Comparison of ENCODE assay signal across 8 cellular contexts in genomic region chr20:17938889-17939619, GRCh38. TPM values are rescaled to one million over a fixed set of nuclear protein-coding genes. Genes with fewer than 3 reads are reported as not detected.
A peak's percentile ranks its signal among the peaks of the same experiment; 100 is the strongest.
DNase-seq lines count a peak whose midpoint lies in the region; ATAC-seq and TF ChIP-seq lines count a peak whose summit lies in the region.

No MANE protein-coding gene starts in this region.

- peak; percentile 67 for DNase-seq in DMS153 treated with DMSO at 0.1 percent for 48 hours (lab: John Stamatoyannopoulos, UW; ENCODE audit: unreplicated experiment)
- DNase-seq in HL-60 (ENCODE audit: low read depth in 1 of 2, low spot score in 1 of 2) = peak in 1 of 2 experiments; percentile 51
- peak; percentile 57 for DNase-seq in NT2/D1 (ENCODE audit: low read depth, low spot score)
- DNase-seq in activated T-cell treated with anti-CD3 and anti-CD28 coated beads, Interleukin-2, amount 50 U/mL, for 48 hours = peak; percentile 59 to 70
- peak; percentile 74 for DNase-seq in fibroblast of villous mesenchyme (ENCODE audit: low read depth)
- no peak for DNase-seq in omental fat pad (ENCODE audit: low spot score)
- DNase-seq in transverse colon = peak; percentile 78

- H3K9me3 ChIP-seq in NT2/D1 (ENCODE audit: insufficient read depth, low read length) (no peaks in the 10 kb centered on the region), transverse colon (no peaks in the 10 kb centered on the region)

- intact Hi-C loops in transverse colon (cut with DNase I; ENCODE audit: low total_unique reads) = no loop called here

- H3K9ac ChIP-seq in NT2/D1 (ENCODE audit: insufficient read length, low read depth) = peak overlapping the region; percentile 47

- WGBS in transverse colon (ENCODE audit: low coverage in 1 of 2), 2 donors = 13% methylated on average over 13 of the region's 13 CpGs; no CpG with 5 or more reads in 1 of the 2 donors

- H3K4me3 ChIP-seq in HL-60 (replicated peaks; ENCODE audit: insufficient read depth, low read length) (no peak overlapping the region), NT2/D1 (ENCODE audit: insufficient read length, low read depth) (no peak overlapping the region), fibroblast of villous mesenchyme (ENCODE audit: low read depth, low read length) (no peak overlapping the region), transverse colon (no peak overlapping the region)

- H3K4me1 ChIP-seq in NT2/D1 (ENCODE audit: insufficient read depth, insufficient read length) (peaks cover 8% of the 10 kb centered on the region), transverse colon (peaks cover 19 to 43% (median 26%) of the 10 kb centered on the region in 4 donors)

- no peak for TF ChIP-seq EP300 in transverse colon (IDR thresholded peaks at IDR 0.05; ENCODE audit: low read depth)

- in situ Hi-C loops in transverse colon (cut with MboI; ENCODE audit: low pct_ligation_motif_present in 1 of 4, low pct_unique_long_range_greater_than_20kb in 1 of 4, low sequenced_read_pairs in 3 of 4) = loop anchor here in 1 of 4 donors (25.0 kb wide), 2 partner anchors 277 to 427 kb away; no protein-coding TSS in a partner anchor

- ATAC-seq in GM21360 (IDR thresholded peaks at IDR 0.05; ENCODE audit: unreplicated experiment) (peak; percentile 69), omental fat pad (ENCODE audit: low FRiP score) (peak; percentile 64)

- H3K27ac ChIP-seq in HL-60 (replicated peaks) = no peak overlapping the region
- peak overlapping the region; percentile 40 to 73 (median 62) for H3K27ac ChIP-seq in transverse colon

- no peak for TF ChIP-seq POLR2A in transverse colon (IDR thresholded peaks at IDR 0.05)

- TF ChIP-seq CTCF in HL-60 (IDR thresholded peaks at IDR 0.05; ENCODE audit: insufficient read depth, low read length) = peak; percentile 72
- peak; percentile 99 for TF ChIP-seq CTCF in fibroblast of villous mesenchyme (IDR thresholded peaks at IDR 0.05; ENCODE audit: insufficient read depth, low read depth, low read length)
- TF ChIP-seq CTCF in omental fat pad (IDR thresholded peaks at IDR 0.05) = peak in 1 of 3 donors; percentile 42
- peak; percentile 86 to 94 (median 89) for TF ChIP-seq CTCF in transverse colon (IDR thresholded peaks at IDR 0.05)

- H3K27me3 ChIP-seq in HL-60 (ENCODE audit: insufficient read depth, poor library complexity, severe bottlenecking) = no peaks in the 10 kb centered on the region
- no peaks in the 10 kb centered on the region for H3K27me3 ChIP-seq in NT2/D1 (ENCODE audit: insufficient read depth, insufficient read length)
- H3K27me3 ChIP-seq in transverse colon = no peaks in the 10 kb centered on the region

- H3K36me3 ChIP-seq in NT2/D1 (ENCODE audit: insufficient read depth, insufficient read length, low read length) (peaks cover 37% of the 10 kb centered on the region), transverse colon (peaks cover 0 to 18% (median 7%) of the 10 kb centered on the region in 4 donors)

RNA-seq across cellular contexts. Expression of gene SNX5, which starts 29.5 kb away (rescaled TPM):
- 88.6 and 114 TPM in 2 replicates for total RNA-seq in fibroblast of villous mesenchyme
- 100 to 1,000 TPM; 101 to 232 (median 110) TPM for total RNA-seq in omental fat pad
- total RNA-seq in transverse colon = 100 to 1,000 TPM in 2 of 4 donors, 10 to 100 TPM in 2; 91.9 to 160 (median 122) TPM

RNA-seq across cellular contexts. Expression of gene MGME1, which starts 29.8 kb away (rescaled TPM):
- total RNA-seq in fibroblast of villous mesenchyme (9.5 and 10.6 TPM in 2 replicates), omental fat pad (10 to 100 TPM in 1 of 4 donors, 1 to 10 TPM in 3; 5.8 to 12.3 (median 7.3) TPM), transverse colon (10 to 100 TPM in 3 of 4 donors, 1 to 10 TPM in 1; 4.1 to 18.8 (median 14.3) TPM)
